In the genomic region with DNA sequence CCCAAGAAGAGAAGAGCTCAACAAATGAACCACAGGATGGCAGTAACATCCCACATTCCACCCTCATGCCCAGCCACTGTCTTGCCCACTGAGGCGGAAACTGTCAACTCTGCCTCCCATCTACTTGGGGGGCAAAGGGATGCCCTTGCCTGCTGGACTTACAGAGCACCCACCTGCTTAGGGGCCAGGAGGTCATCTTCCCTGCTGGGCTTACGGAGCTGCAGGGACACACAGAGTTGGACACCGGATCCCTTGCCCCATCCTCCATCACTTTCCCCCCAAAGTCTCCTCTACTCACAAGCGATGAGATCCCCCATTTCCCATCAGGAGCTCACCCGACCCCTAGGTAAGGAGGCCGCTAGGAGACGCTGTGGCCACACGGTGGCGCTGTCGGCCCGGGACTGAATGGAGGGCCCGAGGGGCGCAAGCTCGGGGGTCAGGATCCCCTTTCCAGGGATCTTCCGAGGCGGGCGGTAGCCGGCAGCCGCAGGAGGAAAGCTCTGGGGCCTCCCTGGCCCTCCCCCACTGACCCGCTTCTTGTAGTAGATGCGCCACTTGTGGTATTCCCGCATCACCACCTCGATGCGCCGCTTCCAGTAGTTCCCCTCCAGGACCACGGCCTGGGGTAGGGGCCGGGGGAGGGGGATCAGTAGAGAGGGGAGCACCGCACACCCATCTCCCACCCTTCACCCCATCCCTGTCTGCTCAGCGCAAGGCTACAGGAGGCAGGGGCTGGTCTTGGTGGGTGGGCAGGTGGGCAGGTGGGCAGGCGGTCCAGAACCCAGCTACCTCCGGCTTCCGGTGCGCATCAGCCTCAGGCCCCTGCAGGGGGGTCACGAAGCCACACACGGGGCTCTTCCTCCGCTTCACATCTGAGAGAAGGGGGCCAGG, we compare ENCODE assay signal across 9 cellular contexts. TPM values are rescaled to one million over a fixed set of nuclear protein-coding genes. Genes with fewer than 3 reads are reported as not detected.
DNase-seq lines count a peak whose midpoint lies in the region; ATAC-seq, FAIRE-seq and TF ChIP-seq lines count a peak whose summit lies in the region.
"Had no signal": no experiment of that assay in that cellular context is flagged by ENCODE, and none has a peak within 500 bp of the region (broad histone marks: within the 10 kb centered on the region; RNA-seq: fewer than 3 reads in every experiment).

No MANE protein-coding gene starts in this region.

- WGBS in HepG2 (ENCODE audit: low lambda C conversion rate): 75% methylated on average over 21 of the region's 36 CpGs

- H3K9ac ChIP-seq in HepG2 (ENCODE audit: insufficient read depth, low read depth, low read length): no peak overlapping the region

- no peak for TF ChIP-seq EP300 in HepG2 (IDR thresholded peaks at IDR 0.05; ENCODE audit: low read depth in 2 of 2, low read length in 2 of 2)
- TF ChIP-seq EP300 in HepG2 (CRISPR knock-in tag; IDR thresholded peaks at IDR 0.05; ENCODE audit: borderline replicate concordance): no peak

- no peak overlapping the region for H3K4me3 Mint-ChIP-seq in chondrocyte (ENCODE audit: unreplicated experiment)
- H3K4me3 Mint-ChIP-seq: dendritic cell treated with granulocyte-macrophage colony-stimulating factor and Interleukin-4, amounts not matched to agents 40 ng/mL and 50 ng/mL, for 4 days had no signal

- peaks cover 42% of the 10 kb centered on the region for H3K4me1 ChIP-seq in HepG2 (ENCODE audit: insufficient read depth, low read length)

- peaks cover 6% of the 10 kb centered on the region for H3K27me3 Mint-ChIP-seq in chondrocyte (ENCODE audit: low read depth)

- in situ Hi-C loops in HepG2 (cut with HindIII; ENCODE audit: extremely low pct_ligation_motif_present, low pct_unique_long_range_greater_than_20kb): loop anchor here (5.0 kb wide), 1 partner anchor 110 kb away; the partner anchor contains the start of gene STX1A

- H3K36me3 ChIP-seq in HepG2 (replicated peaks in 1 of 2; ENCODE audit: control insufficient read depth in 1 of 2, insufficient read depth in 2 of 2, low read length in 2 of 2): peaks cover 10 to 34% of the 10 kb centered on the region in 2 experiments

- no peaks in the 10 kb centered on the region for H3K9me3 ChIP-seq in HepG2 (ENCODE audit: low read length)

- peak; percentile 88 for TF ChIP-seq RAD21 in HepG2 (CRISPR knock-in tag; IDR thresholded peaks at IDR 0.05)

- no peaks in the 10 kb centered on the region for H3K36me3 Mint-ChIP-seq in chondrocyte (ENCODE audit: low read depth)

- no peaks in the 10 kb centered on the region for H3K27me3 ChIP-seq in HepG2 (ENCODE audit: control insufficient read depth in 1 of 2, insufficient read depth in 2 of 2, low read length in 2 of 2)

- no TSS peak for BruUV-seq in HepG2 (replicated peaks; lab: Mats Ljungman, UMichigan)

- CTCF ChIA-PET in HepG2 (lab: Yijun Ruan, JAX; ENCODE audit: low intra/inter-chr PET ratio, low total read pairs): interaction anchor here (1.7 to 2.8 kb wide), 3 partner anchors 61 to 127 kb away, joined by 4 to 14 read pairs (median 12); partner anchors contain the start of gene VPS37D

- peak; percentile 40 for ATAC-seq in HepG2
- ATAC-seq in GM18867 (IDR thresholded peaks at IDR 0.05; ENCODE audit: unreplicated experiment): no peak
- no peak for ATAC-seq in HG03097 (IDR thresholded peaks at IDR 0.05; ENCODE audit: low FRiP score, unreplicated experiment)

- FAIRE-seq in HepG2 (lab: Jason Lieb, UNC): no peak

- intact Hi-C loops in HepG2 (cut with micrococcal nuclease; ENCODE audit: unreplicated experiment): no loop called here

- DNase-seq in GM12864 (ENCODE audit: low read depth): no peak
- DNase-seq in NAMALWA (ENCODE audit: low spot score): peak; percentile 84
- peak; percentile 54 to 58 for DNase-seq in activated CD4-positive, alpha-beta T cell treated with anti-CD3 and anti-CD28 coated beads for 24 hours (ENCODE audit: low read depth in 2 of 2)
- no peak for DNase-seq in chondrocyte (ENCODE audit: low spot score)
- peak; percentile 33 for DNase-seq in HepG2 (ENCODE audit: low spot score)
- peak; percentile 62 for DNase-seq in stimulated activated CD8-positive, alpha-beta memory T cell treated with anti-CD3 and anti-CD28 coated beads, Interleukin-15, amount 100 ng/mL, for 24 hours (ENCODE audit: low read depth)

- TF ChIP-seq POLR2A in HepG2 (IDR thresholded peaks at IDR 0.05; ENCODE audit: insufficient read depth in 1 of 2, low read depth in 2 of 2, low read length in 2 of 2): peak in 1 of 2 experiments; percentile 25; a peak in 2 of 4 replicates

- POLR2A ChIA-PET in HepG2 (lab: Yijun Ruan, JAX): interaction anchor here (0.8 to 19.7 kb wide), 7 partner anchors 12 to 118 kb away, joined by 3 to 416 read pairs (median 3); partner anchors contain the start of genes MLXIPL and VPS37D

- no peak overlapping the region for H3K4me3 ChIP-seq in GM12864 (ENCODE audit: low read depth, low read length)
- H3K4me3 ChIP-seq in HepG2 (replicated peaks in 1 of 3; ENCODE audit: insufficient read depth in 1 of 3, low read depth in 2 of 3, low read length in 3 of 3): no peak overlapping the region

- no peak overlapping the region for H3K27ac ChIP-seq in HepG2 (ENCODE audit: extremely low read length, insufficient read depth, low read length)

- no peaks in the 10 kb centered on the region for H3K9me3 Mint-ChIP-seq in chondrocyte (ENCODE audit: low read depth)
- H3K9me3 Mint-ChIP-seq: dendritic cell treated with granulocyte-macrophage colony-stimulating factor and Interleukin-4, amounts not matched to agents 40 ng/mL and 50 ng/mL, for 4 days had no signal

- H3K4me1 Mint-ChIP-seq in chondrocyte (ENCODE audit: low read depth): no peaks in the 10 kb centered on the region

- H2AFZ ChIP-seq in HepG2 (ENCODE audit: low read length): no peak overlapping the region

- H4K20me1 ChIP-seq in HepG2 (ENCODE audit: insufficient read depth, low read length): peaks cover 23% of the 10 kb centered on the region

- peaks cover 13% of the 10 kb centered on the region for H3K79me2 ChIP-seq in HepG2 (ENCODE audit: insufficient read depth, low read length)

- peak; percentile 93 for TF ChIP-seq CTCF in GM12864 (IDR thresholded peaks at IDR 0.05; ENCODE audit: low read depth, low read length, missing control alignments)
- TF ChIP-seq CTCF in chondrocyte (IDR thresholded peaks at IDR 0.05): peak; percentile 99
- peak; percentile 91 for TF ChIP-seq CTCF in HepG2 (CRISPR knock-in tag; IDR thresholded peaks at IDR 0.05)

- H3K27ac Mint-ChIP-seq in chondrocyte (ENCODE audit: unreplicated experiment): no peak overlapping the region
- H3K27ac Mint-ChIP-seq: dendritic cell treated with granulocyte-macrophage colony-stimulating factor and Interleukin-4, amounts not matched to agents 40 ng/mL and 50 ng/mL, for 4 days had no signal

- no peak overlapping the region for H3K4me2 ChIP-seq in HepG2 (ENCODE audit: low read depth, low read length)

RNA-seq across cellular contexts. Expression of gene MLXIPL, which starts 17.3 kb away (rescaled TPM):
- not detected in 3 replicates for total RNA-seq in chondrocyte
- total RNA-seq in HepG2 (2016; rRNA removed; fragmentation: Illumina TruSeq; extraction: Trizol): 17.2 and 51.6 TPM in 2 replicates
- 27.0 and 29.0 TPM in 2 replicates for total RNA-seq in HepG2 (2016; cell fraction: cytosol; rRNA removed; fragmentation: Illumina TruSeq; extraction: Trizol; ENCODE audit: low read depth)
- total RNA-seq in HepG2 (2016; cell fraction: insoluble cytoplasmic fraction; rRNA removed; fragmentation: Illumina TruSeq; extraction: Trizol): 18.9 and 53.8 TPM in 2 replicates
- 21.9 and 22.1 TPM in 2 replicates for total RNA-seq in HepG2 (2016; cell fraction: membrane; rRNA removed; fragmentation: Illumina TruSeq; extraction: Trizol)
- total RNA-seq in HepG2 (2016; cell fraction: nucleus; rRNA removed; fragmentation: Illumina TruSeq; extraction: Trizol): 81.2 and 99.5 TPM in 2 replicates
- 60.1 and 66.2 TPM in 2 replicates for polyA plus RNA-seq in HepG2 (2011; rRNA removed)
- 5.9 and 8.8 TPM in 2 replicates for polyA plus RNA-seq in HepG2 (2011; cell fraction: cytosol; rRNA removed)
- 568 and 629 TPM in 2 replicates for polyA plus RNA-seq in HepG2 (2011; cell fraction: nucleus; rRNA removed)
- polyA plus RNA-seq in HepG2 (2012): 128 and 152 TPM in 2 replicates
- 6.4 and 8.2 TPM in 2 replicates for polyA plus RNA-seq in HepG2 (2016; cell fraction: cytosol; fragmentation: Illumina TruSeq; extraction: Trizol; ENCODE audit: low read depth)
- 30.7 and 38.6 TPM in 2 replicates for polyA plus RNA-seq in HepG2 (2016; cell fraction: insoluble cytoplasmic fraction; fragmentation: Illumina TruSeq; extraction: Trizol; ENCODE audit: low read depth)
- polyA plus RNA-seq in HepG2 (2016; cell fraction: membrane; fragmentation: Illumina TruSeq; extraction: Trizol; ENCODE audit: low read depth): 8.2 and 12.6 TPM in 2 replicates
- 647 and 722 TPM in 2 replicates for polyA plus RNA-seq in HepG2 (2016; cell fraction: nucleus; fragmentation: Illumina TruSeq; extraction: Trizol; ENCODE audit: insufficient read depth, low read depth)
- polyA minus RNA-seq in HepG2 (2011; rRNA and poly(A)+ RNA removed; ENCODE audit: low replicate concordance): 6.4 and 30.3 TPM in 2 replicates
- 11.7 and 11.8 TPM in 2 replicates for polyA minus RNA-seq in HepG2 (2011; cell fraction: cytosol; rRNA and poly(A)+ RNA removed)
- polyA minus RNA-seq in HepG2 (2011; cell fraction: nucleus; rRNA and poly(A)+ RNA removed): 59.6 and 87.7 TPM in 2 replicates

RNA-seq across cellular contexts. Expression of gene TBL2, which starts 28.7 kb away (rescaled TPM):
- 45.2 to 56.1 TPM (median 50.4 TPM) in 3 replicates for total RNA-seq in chondrocyte
- total RNA-seq in HepG2 (2016; rRNA removed; fragmentation: Illumina TruSeq; extraction: Trizol): 17.7 and 47.2 TPM in 2 replicates
- 15.6 and 16.0 TPM in 2 replicates for total RNA-seq in HepG2 (2016; cell fraction: cytosol; rRNA removed; fragmentation: Illumina TruSeq; extraction: Trizol; ENCODE audit: low read depth)
- total RNA-seq in HepG2 (2016; cell fraction: insoluble cytoplasmic fraction; rRNA removed; fragmentation: Illumina TruSeq; extraction: Trizol): 18.0 and 45.6 TPM in 2 replicates
- total RNA-seq in HepG2 (2016; cell fraction: membrane; rRNA removed; fragmentation: Illumina TruSeq; extraction: Trizol): 19.6 and 21.4 TPM in 2 replicates
- total RNA-seq in HepG2 (2016; cell fraction: nucleus; rRNA removed; fragmentation: Illumina TruSeq; extraction: Trizol): 39.7 and 53.4 TPM in 2 replicates
- 43.4 and 51.8 TPM in 2 replicates for polyA plus RNA-seq in HepG2 (2011; rRNA removed)
- polyA plus RNA-seq in HepG2 (2011; cell fraction: cytosol; rRNA removed): 34.9 and 60.3 TPM in 2 replicates
- 48.6 and 49.4 TPM in 2 replicates for polyA plus RNA-seq in HepG2 (2011; cell fraction: nucleus; rRNA removed)
- polyA plus RNA-seq in HepG2 (2012): 20.5 and 28.9 TPM in 2 replicates
- 5.7 and 6.6 TPM in 2 replicates for polyA plus RNA-seq in HepG2 (2016; cell fraction: cytosol; fragmentation: Illumina TruSeq; extraction: Trizol; ENCODE audit: low read depth)
- polyA plus RNA-seq in HepG2 (2016; cell fraction: insoluble cytoplasmic fraction; fragmentation: Illumina TruSeq; extraction: Trizol; ENCODE audit: low read depth): 12.8 and 15.1 TPM in 2 replicates
- polyA plus RNA-seq in HepG2 (2016; cell fraction: membrane; fragmentation: Illumina TruSeq; extraction: Trizol; ENCODE audit: low read depth): 8.4 and 11.1 TPM in 2 replicates
- 59.0 and 65.3 TPM in 2 replicates for polyA plus RNA-seq in HepG2 (2016; cell fraction: nucleus; fragmentation: Illumina TruSeq; extraction: Trizol; ENCODE audit: insufficient read depth, low read depth)
- polyA minus RNA-seq in HepG2 (2011; rRNA and poly(A)+ RNA removed; ENCODE audit: low replicate concordance): 93.7 and 149 TPM in 2 replicates
- polyA minus RNA-seq in HepG2 (2011; cell fraction: cytosol; rRNA and poly(A)+ RNA removed): 63.0 and 87.1 TPM in 2 replicates
- 28.2 and 35.2 TPM in 2 replicates for polyA minus RNA-seq in HepG2 (2011; cell fraction: nucleus; rRNA and poly(A)+ RNA removed)

RNA-seq across cellular contexts. Expression of gene BCL7B, which starts 49.6 kb away (rescaled TPM):
- total RNA-seq in chondrocyte (35.7 to 40.2 TPM (median 39.7 TPM) in 3 replicates), HepG2 (2016; rRNA removed; fragmentation: Illumina TruSeq; extraction: Trizol) (22.1 and 24.3 TPM in 2 replicates)
- total RNA-seq in HepG2 (2016; cell fraction: cytosol; rRNA removed; fragmentation: Illumina TruSeq; extraction: Trizol; ENCODE audit: low read depth): 46.0 and 47.6 TPM in 2 replicates
- total RNA-seq in HepG2 (2016; cell fraction: insoluble cytoplasmic fraction; rRNA removed; fragmentation: Illumina TruSeq; extraction: Trizol): 17.6 and 24.7 TPM in 2 replicates
- 71.6 and 76.1 TPM in 2 replicates for total RNA-seq in HepG2 (2016; cell fraction: membrane; rRNA removed; fragmentation: Illumina TruSeq; extraction: Trizol)
- 13.2 and 14.6 TPM in 2 replicates for total RNA-seq in HepG2 (2016; cell fraction: nucleus; rRNA removed; fragmentation: Illumina TruSeq; extraction: Trizol)
- polyA plus RNA-seq in HepG2 (2011; rRNA removed): 38.2 and 38.3 TPM in 2 replicates
- 26.3 and 36.9 TPM in 2 replicates for polyA plus RNA-seq in HepG2 (2011; cell fraction: cytosol; rRNA removed)
- polyA plus RNA-seq in HepG2 (2011; cell fraction: nucleus; rRNA removed): 18.9 and 21.3 TPM in 2 replicates
- polyA plus RNA-seq in HepG2 (2012): 17.2 and 21.1 TPM in 2 replicates
- 67.1 and 73.8 TPM in 2 replicates for polyA plus RNA-seq in HepG2 (2016; cell fraction: cytosol; fragmentation: Illumina TruSeq; extraction: Trizol; ENCODE audit: low read depth)
- 26.5 and 34.4 TPM in 2 replicates for polyA plus RNA-seq in HepG2 (2016; cell fraction: insoluble cytoplasmic fraction; fragmentation: Illumina TruSeq; extraction: Trizol; ENCODE audit: low read depth)
- 87.1 and 87.3 TPM in 2 replicates for polyA plus RNA-seq in HepG2 (2016; cell fraction: membrane; fragmentation: Illumina TruSeq; extraction: Trizol; ENCODE audit: low read depth)
- 31.2 and 33.1 TPM in 2 replicates for polyA plus RNA-seq in HepG2 (2016; cell fraction: nucleus; fragmentation: Illumina TruSeq; extraction: Trizol; ENCODE audit: insufficient read depth, low read depth)
- polyA minus RNA-seq in HepG2 (2011; rRNA and poly(A)+ RNA removed; ENCODE audit: low replicate concordance): 47.1 and 98.7 TPM in 2 replicates
- 17.2 and 21.1 TPM in 2 replicates for polyA minus RNA-seq in HepG2 (2011; cell fraction: cytosol; rRNA and poly(A)+ RNA removed)
- polyA minus RNA-seq in HepG2 (2011; cell fraction: nucleus; rRNA and poly(A)+ RNA removed): 13.4 and 13.7 TPM in 2 replicates

Comparison
In these comparisons a context has a peak if more than half of its experiments do, and no peak if none do; other contexts are left out.
1. DNase-seq: peak in NAMALWA (single experiment), activated CD4-positive, alpha-beta T cell treated with anti-CD3 and anti-CD28 coated beads for 24 hours (2 of 2), HepG2 (single experiment) and stimulated activated CD8-positive, alpha-beta memory T cell treated with anti-CD3 and anti-CD28 coated beads, Interleukin-15, amount 100 ng/mL, for 24 hours (single experiment); none in GM12864 (single experiment) and chondrocyte (single experiment).
2. RNA of gene MLXIPL, which starts 17.3 kb away (total RNA-seq): 17.2 to 99.5 TPM in HepG2; not detected in chondrocyte; every median in the first group is over 10 times any median in the second.
3. Peak in every context shown above with its lines, with median percentiles within 50 percentile points of each other: CTCF ChIP-seq.